In genomic region chr19:9435279-9436268, GRCh38 we compare ENCODE assay signal across 8 cellular contexts. TPM values are rescaled to one million over a fixed set of nuclear protein-coding genes. Genes with fewer than 3 reads are reported as not detected.
DNase-seq lines count a peak whose midpoint lies in the region; ATAC-seq, FAIRE-seq and TF ChIP-seq lines count a peak whose summit lies in the region.

ZNF266 (minus strand) TSS chr19:9435573; CDS start chr19:9420089, 15,484 bp downstream.

- peaks cover 0 to 19% of the 10 kb centered on the region in 2 donors for H3K4me1 ChIP-seq in right atrium auricular region
- peaks cover 12% of the 10 kb centered on the region for H3K4me1 ChIP-seq in psoas muscle

- TF ChIP-seq POLR2A in GM12892 (IDR thresholded peaks at IDR 0.05; ENCODE audit: low read depth, low read length) = peak; percentile 83; the same call in 1 of the 2 replicates

- H3K9me3 ChIP-seq in right atrium auricular region = no peaks in the 10 kb centered on the region
- H3K9me3 ChIP-seq in psoas muscle = peaks cover 21% of the 10 kb centered on the region

- H3K27ac ChIP-seq in right atrium auricular region (peak within 1 kb of the TSS; percentile 86 to 89), psoas muscle (peak within 1 kb of the TSS; percentile 96)

- DNase-seq in GM12892 (ENCODE audit: insufficient read length) = peak; percentile 88
- DNase-seq in NCI-H146 treated with DMSO at 0.1 percent for 48 hours (lab: John Stamatoyannopoulos, UW; ENCODE audit: unreplicated experiment) = peak; percentile 46
- DNase-seq in amniotic stem cell (lab: John Stamatoyannopoulos, UW) = peak; percentile 88
- peak; percentile 93 for DNase-seq in right atrium auricular region (ENCODE audit: low spot score)
- DNase-seq in psoas muscle = peak; percentile 90 to 94
- DNase-seq in urothelium cell line (ENCODE audit: low spot score) = peak; percentile 92

- ATAC-seq in HG02870 (IDR thresholded peaks at IDR 0.05; ENCODE audit: unreplicated experiment) (peak; percentile 93), psoas muscle (peak; percentile 97 to 100 (median 98))

- intact Hi-C loops in T-helper 1 cell treated with Interleukin-12 subunit alpha and Interleukin-12 subunit beta and Interleukin-4 antibody, amounts not matched to agents 30 ng/mL and 1 ng/mL, for 36 hours (cut with micrococcal nuclease) = loop anchor here (1.0 to 2.0 kb wide), 12 partner anchors 103 to 604 kb away; partner anchors contain the start of genes ZNF121, ZNF317, ZNF426 and ZNF559
- intact Hi-C loops in psoas muscle (cut with DNase I) = loop anchor here in 1 of 2 donors (5.0 kb wide), 1 partner anchor 362 kb away; no protein-coding TSS in a partner anchor

- WGBS in psoas muscle, 3 donors = 11 to 12% (median 12%) methylated on average over 56 of the region's 56 CpGs

- H3K27me3 ChIP-seq in right atrium auricular region (no peaks in the 10 kb centered on the region), psoas muscle (ENCODE audit: insufficient read depth in 3 of 3, low read length in 2 of 3) (no peaks in the 10 kb centered on the region)

- FAIRE-seq in GM12892 (lab: Jason Lieb, UNC) = peak; percentile 97
- FAIRE-seq in urothelium cell line (lab: Jason Lieb, UNC) = peak; percentile 59

- H3K36me3 ChIP-seq in right atrium auricular region = peaks cover 21% of the 10 kb centered on the region
- H3K36me3 ChIP-seq in psoas muscle (ENCODE audit: insufficient read depth in 1 of 2, low read depth in 1 of 2) = peaks cover 0 to 31% of the 10 kb centered on the region in 2 donors

- peak within 1 kb of the TSS; percentile 66 to 76 for H3K4me3 ChIP-seq in right atrium auricular region
- H3K4me3 ChIP-seq in psoas muscle = peak within 1 kb of the TSS; percentile 82

- TF ChIP-seq CTCF in right atrium auricular region (IDR thresholded peaks at IDR 0.05) = peak; percentile 66 to 80
- peak; percentile 76 for TF ChIP-seq CTCF in psoas muscle (IDR thresholded peaks at IDR 0.05)

RNA-seq across cellular contexts. Expression of gene ZNF266, which starts in this region (rescaled TPM):
- polyA plus RNA-seq in GM12892 (2012; ENCODE audit: missing spikeins) = 39.5 TPM
- total RNA-seq in T-helper 1 cell treated with Interleukin-12 subunit alpha and Interleukin-12 subunit beta and Interleukin-4 antibody, amounts not matched to agents 30 ng/mL and 1 ng/mL, for 36 hours = 27.8 and 31.8 TPM in 2 replicates
- total RNA-seq in right atrium auricular region (1 to 10 TPM; 7.3 to 7.8 TPM), psoas muscle (1 to 10 TPM; 4.1 to 8.1 (median 5.4) TPM)
- 1 to 10 TPM; 5.7 to 7.0 (median 6.2) TPM for polyA plus RNA-seq in psoas muscle

Comparison
In these comparisons a context has a peak if more than half of its experiments do, and no peak if none do; other contexts are left out.
1. Peak in every context shown above with its lines: DNase-seq, ATAC-seq, H3K4me3 ChIP-seq and H3K27ac ChIP-seq.